In the genomic region with DNA sequence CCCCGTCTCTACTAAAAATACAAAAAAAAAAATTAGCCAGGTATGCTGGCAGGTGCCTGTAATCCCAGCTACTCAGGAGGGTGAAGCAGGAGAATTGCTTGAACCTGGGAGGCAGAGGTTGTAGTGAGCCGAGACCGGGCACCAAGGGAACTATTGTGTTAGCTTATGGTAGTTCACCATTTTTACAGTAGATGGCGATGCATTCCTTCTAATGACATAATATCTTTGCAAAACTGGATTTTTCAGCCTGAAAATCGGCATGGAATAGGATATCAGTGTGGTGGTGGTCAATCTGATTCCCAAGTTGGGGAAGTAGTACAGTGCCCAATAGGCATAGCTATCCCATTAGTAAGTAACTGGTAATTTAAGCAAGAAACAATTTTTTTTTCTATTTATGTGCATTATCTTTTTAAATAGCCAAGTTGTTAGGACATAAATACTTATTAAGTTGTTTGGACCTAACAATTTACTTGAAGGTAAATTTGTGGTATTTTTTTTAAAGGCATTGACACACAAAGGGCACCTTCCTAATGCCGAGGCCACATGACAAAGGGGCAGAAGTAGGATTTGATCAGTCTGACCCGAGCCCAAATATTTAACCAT, we compare ENCODE assay signal across 8 cellular contexts. TPM values are rescaled to one million over a fixed set of nuclear protein-coding genes. Genes with fewer than 3 reads are reported as not detected.
DNase-seq lines count a peak whose midpoint lies in the region; ATAC-seq and TF ChIP-seq lines count a peak whose summit lies in the region.

No MANE protein-coding gene starts in this region.

- 15 to 22% (median 17%) methylated on average over 7 of the region's 7 CpGs for WGBS in heart left ventricle, 4 donors

- intact Hi-C loops in CD8-positive, alpha-beta T cell (cut with DNase I, micrococcal nuclease), result loop anchor here (1.0 to 2.0 kb wide), 3 partner anchors 32 to 455 kb away; no protein-coding TSS in a partner anchor
- intact Hi-C loops in heart left ventricle (cut with DNase I), result loop anchor here in 8 of 10 donors (1.0 to 2.0 kb wide), 4 partner anchors 29 to 34 kb away; no protein-coding TSS in a partner anchor
- intact Hi-C loops in activated T-helper 1 cell treated with anti-CD3 and anti-CD28 coated beads, Interleukin-12 subunit alpha, Interleukin-12 subunit beta, Interleukin-2, Interleukin-4 antibody, amounts not matched to agents 30 ng/mL and 10 ng/mL and 1 ng/mL, durations not matched to agents 14 hours and 24 hours and 36 hours (cut with micrococcal nuclease), result loop anchor here (1.0 to 5.0 kb wide), 3 partner anchors 32 to 180 kb away; a partner anchor contains a TSS

- peak; percentile 96 for TF ChIP-seq CTCF in CD8-positive, alpha-beta T cell (IDR thresholded peaks at IDR 0.05)
- TF ChIP-seq CTCF in GM13976 (IDR thresholded peaks at IDR 0.05; ENCODE audit: borderline replicate concordance, control extremely low read depth, extremely low read depth, insufficient read depth, missing control alignments), result peak; percentile 43
- TF ChIP-seq CTCF in WI38 (IDR thresholded peaks at IDR 0.05; ENCODE audit: low read depth, low read length), result peak; percentile 58
- TF ChIP-seq CTCF in heart left ventricle (IDR thresholded peaks at IDR 0.05), result peak; percentile 70 to 90 (median 82)
- peak; percentile 61 for TF ChIP-seq CTCF in retinal pigment epithelial cell (conservative IDR thresholded peaks at IDR 0.05; ENCODE audit: low read depth, low read length)

- no peak for TF ChIP-seq POLR2A in heart left ventricle (IDR thresholded peaks at IDR 0.05)

- no peaks in the 10 kb centered on the region for H3K9me3 ChIP-seq in CD8-positive, alpha-beta T cell (ENCODE audit: low read length)
- no peaks in the 10 kb centered on the region for H3K9me3 ChIP-seq in heart left ventricle

- H3K36me3 ChIP-seq in CD8-positive, alpha-beta T cell (ENCODE audit: insufficient read depth, low read length), result no peaks in the 10 kb centered on the region
- H3K36me3 ChIP-seq in heart left ventricle, result no peaks in the 10 kb centered on the region

- no peaks in the 10 kb centered on the region for H3K4me1 ChIP-seq in CD8-positive, alpha-beta T cell (ENCODE audit: insufficient read depth, low read length)
- peaks cover 0 to 13% (median 0%) of the 10 kb centered on the region in 12 donors for H3K4me1 ChIP-seq in heart left ventricle

- no peaks in the 10 kb centered on the region for H3K27me3 ChIP-seq in CD8-positive, alpha-beta T cell (ENCODE audit: insufficient read depth, low read length)
- no peaks in the 10 kb centered on the region for H3K27me3 ChIP-seq in heart left ventricle

- no peaks in the 10 kb centered on the region for H3K36me3 Mint-ChIP-seq in CD8-positive, alpha-beta T cell
- no peaks in the 10 kb centered on the region for H3K36me3 Mint-ChIP-seq in activated T-helper 1 cell treated with anti-CD3 and anti-CD28 coated beads, Interleukin-12 subunit alpha, Interleukin-12 subunit beta, Interleukin-2, Interleukin-4 antibody, amounts not matched to agents 30 ng/mL and 10 ng/mL and 1 ng/mL, durations not matched to agents 14 hours and 24 hours and 36 hours (ENCODE audit: low read depth)

- in situ Hi-C loops in GM13976 (cut with MboI; ENCODE audit: low sequenced_read_pairs, unreplicated experiment), result loop anchor here (5.0 kb wide), 1 partner anchor 35 kb away; no protein-coding TSS in a partner anchor

- H3K27ac Mint-ChIP-seq in CD8-positive, alpha-beta T cell, result no peak overlapping the region
- H3K27ac Mint-ChIP-seq in activated T-helper 1 cell treated with anti-CD3 and anti-CD28 coated beads, Interleukin-12 subunit alpha, Interleukin-12 subunit beta, Interleukin-2, Interleukin-4 antibody, amounts not matched to agents 30 ng/mL and 10 ng/mL and 1 ng/mL, durations not matched to agents 14 hours and 24 hours and 36 hours, result no peak overlapping the region

- DNase-seq in CD8-positive, alpha-beta T cell, result peak in 1 of 7 experiments; percentile 39
- DNase-seq in GM13976 (ENCODE audit: low spot score) (peak; percentile 54), NCI-H2029 treated with DMSO at 0.1 percent for 48 hours (lab: John Stamatoyannopoulos, UW) (peak; percentile 35), heart left ventricle (no peak), retinal pigment epithelial cell (ENCODE audit: low read depth) (no peak), NCI-H187 treated with DMSO at 0.1 percent for 48 hours (lab: John Stamatoyannopoulos, UW) (no peak)
- DNase-seq in activated T-helper 1 cell treated with anti-CD3 and anti-CD28 coated beads, Interleukin-12 subunit alpha, Interleukin-12 subunit beta, Interleukin-2, Interleukin-4 antibody, amounts not matched to agents 30 ng/mL and 10 ng/mL and 1 ng/mL, durations not matched to agents 14 hours and 24 hours and 36 hours (ENCODE audit: low spot score), result no peak

- peaks cover 5% of the 10 kb centered on the region for H3K4me1 Mint-ChIP-seq in CD8-positive, alpha-beta T cell (ENCODE audit: low read depth)
- H3K4me1 Mint-ChIP-seq in activated T-helper 1 cell treated with anti-CD3 and anti-CD28 coated beads, Interleukin-12 subunit alpha, Interleukin-12 subunit beta, Interleukin-2, Interleukin-4 antibody, amounts not matched to agents 30 ng/mL and 10 ng/mL and 1 ng/mL, durations not matched to agents 14 hours and 24 hours and 36 hours (ENCODE audit: low read depth), result peaks cover 16% of the 10 kb centered on the region

- no peaks in the 10 kb centered on the region for H3K9me3 Mint-ChIP-seq in CD8-positive, alpha-beta T cell
- H3K9me3 Mint-ChIP-seq in activated T-helper 1 cell treated with anti-CD3 and anti-CD28 coated beads, Interleukin-12 subunit alpha, Interleukin-12 subunit beta, Interleukin-2, Interleukin-4 antibody, amounts not matched to agents 30 ng/mL and 10 ng/mL and 1 ng/mL, durations not matched to agents 14 hours and 24 hours and 36 hours, result no peaks in the 10 kb centered on the region

- ATAC-seq in CD8-positive, alpha-beta T cell, result peak; percentile 54
- peak in 3 of 4 donors; percentile 44 to 62 (median 58) for ATAC-seq in heart left ventricle

- H3K27me3 Mint-ChIP-seq in CD8-positive, alpha-beta T cell (ENCODE audit: low read depth), result peaks cover 12% of the 10 kb centered on the region
- H3K27me3 Mint-ChIP-seq in activated T-helper 1 cell treated with anti-CD3 and anti-CD28 coated beads, Interleukin-12 subunit alpha, Interleukin-12 subunit beta, Interleukin-2, Interleukin-4 antibody, amounts not matched to agents 30 ng/mL and 10 ng/mL and 1 ng/mL, durations not matched to agents 14 hours and 24 hours and 36 hours (ENCODE audit: insufficient read depth), result peaks cover 8% of the 10 kb centered on the region

- no peak overlapping the region for H3K4me3 ChIP-seq in CD8-positive, alpha-beta T cell (ENCODE audit: low read depth, low read length)
- no peak overlapping the region for H3K4me3 ChIP-seq in WI38 (ENCODE audit: low read depth, low read length)
- no peak overlapping the region for H3K4me3 ChIP-seq in heart left ventricle
- no peak overlapping the region for H3K4me3 ChIP-seq in retinal pigment epithelial cell (ENCODE audit: low read length)

- no peak overlapping the region for H3K4me3 Mint-ChIP-seq in CD8-positive, alpha-beta T cell
- no peak overlapping the region for H3K4me3 Mint-ChIP-seq in activated T-helper 1 cell treated with anti-CD3 and anti-CD28 coated beads, Interleukin-12 subunit alpha, Interleukin-12 subunit beta, Interleukin-2, Interleukin-4 antibody, amounts not matched to agents 30 ng/mL and 10 ng/mL and 1 ng/mL, durations not matched to agents 14 hours and 24 hours and 36 hours

- CTCF ChIA-PET in CD8-positive, alpha-beta T cell (lab: Charles Lee), result interaction anchor here (0.6 to 11.5 kb wide), 27 partner anchors 8 to 456 kb away, joined by 3 to 389 read pairs (median 16); a partner anchor contains a TSS

- POLR2A ChIA-PET in CD8-positive, alpha-beta T cell (lab: Charles Lee), result interaction anchor here (0.6 to 2.2 kb wide), 4 partner anchors 26 to 76 kb away, joined by 3 to 22 read pairs (median 4); no protein-coding TSS in a partner anchor

- no peak overlapping the region for H3K27ac ChIP-seq in CD8-positive, alpha-beta T cell (ENCODE audit: low read depth, low read length)
- H3K27ac ChIP-seq in heart left ventricle, result no peak overlapping the region

RNA-seq across cellular contexts. Expression of a gene that starts 17.6 kb away (rescaled TPM):
- total RNA-seq in CD8-positive, alpha-beta T cell, result 10 to 100 TPM; 19.6 to 20.6 TPM
- total RNA-seq in heart left ventricle, result 10 to 100 TPM; 12.3 to 65.3 (median 25.7) TPM
- polyA plus RNA-seq in heart left ventricle, result 10 to 100 TPM; 16.6 to 23.6 TPM
- total RNA-seq in activated T-helper 1 cell treated with anti-CD3 and anti-CD28 coated beads, Interleukin-12 subunit alpha, Interleukin-12 subunit beta, Interleukin-2, Interleukin-4 antibody, amounts not matched to agents 30 ng/mL and 10 ng/mL and 1 ng/mL, durations not matched to agents 14 hours and 24 hours and 36 hours, result 91.7 and 95.8 TPM in 2 replicates

RNA-seq across cellular contexts. Expression of a gene that starts 28.3 kb away (rescaled TPM):
- 1 to 10 TPM; 1.3 to 2.0 TPM for total RNA-seq in CD8-positive, alpha-beta T cell
- 10 to 100 TPM in 3 of 9 donors, 1 to 10 TPM in 6; 6.1 to 17.7 (median 7.7) TPM for total RNA-seq in heart left ventricle
- 1 to 10 TPM; 7.5 to 8.5 TPM for polyA plus RNA-seq in heart left ventricle
- total RNA-seq in activated T-helper 1 cell treated with anti-CD3 and anti-CD28 coated beads, Interleukin-12 subunit alpha, Interleukin-12 subunit beta, Interleukin-2, Interleukin-4 antibody, amounts not matched to agents 30 ng/mL and 10 ng/mL and 1 ng/mL, durations not matched to agents 14 hours and 24 hours and 36 hours, result 53.7 and 56.9 TPM in 2 replicates

RNA-seq across cellular contexts. Expression of a gene that starts 49.2 kb away (rescaled TPM):
- total RNA-seq in CD8-positive, alpha-beta T cell, result 10 to 100 TPM; 11.6 to 11.9 TPM
- 10 to 100 TPM; 15.0 to 24.6 (median 21.4) TPM for total RNA-seq in heart left ventricle
- polyA plus RNA-seq in heart left ventricle, result 10 to 100 TPM in 1 of 2 donors, 1 to 10 TPM in 1; 9.1 to 20.0 TPM
- 63.0 and 64.9 TPM in 2 replicates for total RNA-seq in activated T-helper 1 cell treated with anti-CD3 and anti-CD28 coated beads, Interleukin-12 subunit alpha, Interleukin-12 subunit beta, Interleukin-2, Interleukin-4 antibody, amounts not matched to agents 30 ng/mL and 10 ng/mL and 1 ng/mL, durations not matched to agents 14 hours and 24 hours and 36 hours

Comparison
In these comparisons a context has a peak if more than half of its experiments do, and no peak if none do; other contexts are left out.
1. DNase-seq: peak in GM13976 (single experiment) and NCI-H2029 treated with DMSO at 0.1 percent for 48 hours (single experiment); none in heart left ventricle (0 of 5), retinal pigment epithelial cell (single experiment), NCI-H187 treated with DMSO at 0.1 percent for 48 hours (single experiment) and activated T-helper 1 cell treated with anti-CD3 and anti-CD28 coated beads, Interleukin-12 subunit alpha, Interleukin-12 subunit beta, Interleukin-2, Interleukin-4 antibody, amounts not matched to agents 30 ng/mL and 10 ng/mL and 1 ng/mL, durations not matched to agents 14 hours and 24 hours and 36 hours (single experiment).
2. CTCF ChIP-seq: peak in every context shown above with its lines; median percentile 96 in CD8-positive, alpha-beta T cell; 82 in heart left ventricle; 61 in retinal pigment epithelial cell; 58 in WI38; 43 in GM13976.